Comparison of ENCODE assay signal across 1 cellular context in the genomic region with DNA sequence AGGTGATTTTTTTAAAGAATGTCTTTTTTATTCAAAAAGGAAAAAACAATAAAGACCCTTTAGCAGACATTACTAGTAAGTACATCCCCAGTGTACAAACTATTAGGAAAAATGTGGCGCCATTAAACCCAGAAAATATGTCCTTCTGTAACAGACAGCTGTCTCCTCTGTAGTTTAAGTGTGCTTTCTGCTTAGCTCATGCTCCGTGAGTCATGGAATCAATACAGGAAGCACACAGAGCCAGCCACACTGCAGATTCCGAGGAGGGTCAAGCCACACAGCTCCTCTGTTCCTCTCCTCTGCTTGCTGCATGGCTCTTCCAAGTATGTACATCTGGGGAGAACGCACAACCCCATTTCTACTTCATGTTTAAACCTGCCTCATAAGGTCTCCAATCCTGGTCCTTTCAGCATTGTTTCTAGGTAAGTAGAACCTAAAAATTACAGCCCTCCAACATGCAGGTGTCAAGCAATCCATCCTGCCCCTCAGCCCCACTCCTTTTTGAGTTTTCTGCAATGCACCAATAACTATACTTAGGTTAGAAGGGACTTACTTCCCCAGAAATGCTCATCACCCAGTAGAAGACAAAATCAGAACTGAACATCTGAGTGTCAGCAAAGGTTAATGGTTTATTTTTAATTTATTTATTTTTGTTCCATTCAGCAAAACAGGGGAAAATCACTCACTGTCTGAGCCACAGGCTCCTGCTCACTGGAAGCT.
TF ChIP-seq lines count a peak whose summit lies in the region.

No MANE protein-coding gene starts in this region.

TF ChIP-seq in HepG2, 621 proteins besides CTCF, POLR2A, EP300 and RAD21 (continued from another document and continues in another):
- peak; percentile 81; the same call in 1 of the 2 replicates for TF ChIP-seq ZNF580 (CRISPR knock-in tag; IDR thresholded peaks at IDR 0.05; ENCODE audit: borderline replicate concordance, low read depth)
- TF ChIP-seq, protein P1, sequence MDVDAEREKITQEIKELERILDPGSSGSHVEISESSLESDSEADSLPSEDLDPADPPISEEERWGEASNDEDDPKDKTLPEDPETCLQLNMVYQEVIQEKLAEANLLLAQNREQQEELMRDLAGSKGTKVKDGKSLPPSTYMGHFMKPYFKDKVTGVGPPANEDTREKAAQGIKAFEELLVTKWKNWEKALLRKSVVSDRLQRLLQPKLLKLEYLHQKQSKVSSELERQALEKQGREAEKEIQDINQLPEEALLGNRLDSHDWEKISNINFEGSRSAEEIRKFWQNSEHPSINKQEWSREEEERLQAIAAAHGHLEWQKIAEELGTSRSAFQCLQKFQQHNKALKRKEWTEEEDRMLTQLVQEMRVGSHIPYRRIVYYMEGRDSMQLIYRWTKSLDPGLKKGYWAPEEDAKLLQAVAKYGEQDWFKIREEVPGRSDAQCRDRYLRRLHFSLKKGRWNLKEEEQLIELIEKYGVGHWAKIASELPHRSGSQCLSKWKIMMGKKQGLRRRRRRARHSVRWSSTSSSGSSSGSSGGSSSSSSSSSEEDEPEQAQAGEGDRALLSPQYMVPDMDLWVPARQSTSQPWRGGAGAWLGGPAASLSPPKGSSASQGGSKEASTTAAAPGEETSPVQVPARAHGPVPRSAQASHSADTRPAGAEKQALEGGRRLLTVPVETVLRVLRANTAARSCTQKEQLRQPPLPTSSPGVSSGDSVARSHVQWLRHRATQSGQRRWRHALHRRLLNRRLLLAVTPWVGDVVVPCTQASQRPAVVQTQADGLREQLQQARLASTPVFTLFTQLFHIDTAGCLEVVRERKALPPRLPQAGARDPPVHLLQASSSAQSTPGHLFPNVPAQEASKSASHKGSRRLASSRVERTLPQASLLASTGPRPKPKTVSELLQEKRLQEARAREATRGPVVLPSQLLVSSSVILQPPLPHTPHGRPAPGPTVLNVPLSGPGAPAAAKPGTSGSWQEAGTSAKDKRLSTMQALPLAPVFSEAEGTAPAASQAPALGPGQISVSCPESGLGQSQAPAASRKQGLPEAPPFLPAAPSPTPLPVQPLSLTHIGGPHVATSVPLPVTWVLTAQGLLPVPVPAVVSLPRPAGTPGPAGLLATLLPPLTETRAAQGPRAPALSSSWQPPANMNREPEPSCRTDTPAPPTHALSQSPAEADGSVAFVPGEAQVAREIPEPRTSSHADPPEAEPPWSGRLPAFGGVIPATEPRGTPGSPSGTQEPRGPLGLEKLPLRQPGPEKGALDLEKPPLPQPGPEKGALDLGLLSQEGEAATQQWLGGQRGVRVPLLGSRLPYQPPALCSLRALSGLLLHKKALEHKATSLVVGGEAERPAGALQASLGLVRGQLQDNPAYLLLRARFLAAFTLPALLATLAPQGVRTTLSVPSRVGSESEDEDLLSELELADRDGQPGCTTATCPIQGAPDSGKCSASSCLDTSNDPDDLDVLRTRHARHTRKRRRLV (CRISPR knock-in tag; IDR thresholded peaks at IDR 0.05): 0 out of 2 replicates have a peak, but pooled peaks have one; percentile 19
- TF ChIP-seq ISL2 (CRISPR knock-in tag; IDR thresholded peaks at IDR 0.05): no peak
- TF ChIP-seq TCF7 (IDR thresholded peaks at IDR 0.05; ENCODE audit: low read depth): 0 out of 2 replicates have a peak, but pooled peaks have one; percentile 3
- 0 out of 2 replicates have a peak, but pooled peaks have one; percentile 53 for TF ChIP-seq ZNF761 (CRISPR knock-in tag; conservative IDR thresholded peaks at IDR 0.05)
- 0 out of 2 replicates have a peak, but pooled peaks have one; percentile 35 for TF ChIP-seq ZNF441 (CRISPR knock-in tag; IDR thresholded peaks at IDR 0.05; ENCODE audit: borderline replicate concordance)
- no peak for TF ChIP-seq KDM6A (CRISPR knock-in tag; IDR thresholded peaks at IDR 0.05; ENCODE audit: low read depth)
- TF ChIP-seq ELF3 (CRISPR knock-in tag; IDR thresholded peaks at IDR 0.05): peak; percentile 95
- peak; percentile 89 for TF ChIP-seq NFE2L2 (IDR thresholded peaks at IDR 0.05; ENCODE audit: low read length)
- peak; percentile 68 for TF ChIP-seq UBTF (CRISPR knock-in tag; IDR thresholded peaks at IDR 0.05)
- TF ChIP-seq TFE3 (CRISPR knock-in tag; IDR thresholded peaks at IDR 0.05): peak; percentile 62; the same call in 1 of the 2 replicates
- peak; percentile 84; the same call in 1 of the 2 replicates for TF ChIP-seq ZSCAN29 (CRISPR knock-in tag; conservative IDR thresholded peaks at IDR 0.05)
- TF ChIP-seq ZBTB40 (IDR thresholded peaks at IDR 0.05): no peak
- TF ChIP-seq ZBTB40 (CRISPR knock-in tag; IDR thresholded peaks at IDR 0.05): no peak; the same call in 1 of the 2 replicates
- peak; percentile 55 for TF ChIP-seq MEF2D (CRISPR knock-in tag; IDR thresholded peaks at IDR 0.05)
- no peak for TF ChIP-seq ZSCAN30 (CRISPR knock-in tag; IDR thresholded peaks at IDR 0.05)
- peak; percentile 85; the same call in 1 of the 2 replicates for TF ChIP-seq KDM3A (CRISPR knock-in tag; IDR thresholded peaks at IDR 0.05; ENCODE audit: low read depth)
- peak; percentile 61; the same call in 1 of the 2 replicates for TF ChIP-seq KDM2A (CRISPR knock-in tag; IDR thresholded peaks at IDR 0.05; ENCODE audit: borderline replicate concordance, low read depth)
- TF ChIP-seq, protein P2, sequence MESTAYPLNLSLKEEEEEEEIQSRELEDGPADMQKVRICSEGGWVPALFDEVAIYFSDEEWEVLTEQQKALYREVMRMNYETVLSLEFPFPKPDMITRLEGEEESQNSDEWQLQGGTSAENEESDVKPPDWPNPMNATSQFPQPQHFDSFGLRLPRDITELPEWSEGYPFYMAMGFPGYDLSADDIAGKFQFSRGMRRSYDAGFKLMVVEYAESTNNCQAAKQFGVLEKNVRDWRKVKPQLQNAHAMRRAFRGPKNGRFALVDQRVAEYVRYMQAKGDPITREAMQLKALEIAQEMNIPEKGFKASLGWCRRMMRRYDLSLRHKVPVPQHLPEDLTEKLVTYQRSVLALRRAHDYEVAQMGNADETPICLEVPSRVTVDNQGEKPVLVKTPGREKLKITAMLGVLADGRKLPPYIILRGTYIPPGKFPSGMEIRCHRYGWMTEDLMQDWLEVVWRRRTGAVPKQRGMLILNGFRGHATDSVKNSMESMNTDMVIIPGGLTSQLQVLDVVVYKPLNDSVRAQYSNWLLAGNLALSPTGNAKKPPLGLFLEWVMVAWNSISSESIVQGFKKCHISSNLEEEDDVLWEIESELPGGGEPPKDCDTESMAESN (CRISPR knock-in tag; conservative IDR thresholded peaks at IDR 0.05): 0 out of 2 replicates have a peak, but pooled peaks have one; percentile 23
- TF ChIP-seq ZNF747 (CRISPR knock-in tag; IDR thresholded peaks at IDR 0.05; ENCODE audit: borderline replicate concordance): no peak
- TF ChIP-seq RXRB (CRISPR knock-in tag; IDR thresholded peaks at IDR 0.05; ENCODE audit: borderline replicate concordance): peak; percentile 66; the same call in 1 of the 2 replicates
- no peak for TF ChIP-seq ZNF790 (CRISPR knock-in tag; IDR thresholded peaks at IDR 0.05; ENCODE audit: borderline replicate concordance)
- peak; percentile 77 for TF ChIP-seq RARA (CRISPR knock-in tag; IDR thresholded peaks at IDR 0.05)
- no peak for TF ChIP-seq ATF7-NPFF (CRISPR knock-in tag; IDR thresholded peaks at IDR 0.05; ENCODE audit: low read depth)
- TF ChIP-seq ZBTB21 (CRISPR knock-in tag; IDR thresholded peaks at IDR 0.05): 0 out of 2 replicates have a peak, but pooled peaks have one; percentile 39
- TF ChIP-seq ZSCAN12 (CRISPR knock-in tag; IDR thresholded peaks at IDR 0.05): no peak
- TF ChIP-seq SNAPC2 (CRISPR knock-in tag; IDR thresholded peaks at IDR 0.05): no peak
- no peak for TF ChIP-seq BORCS8-MEF2B (CRISPR knock-in tag; IDR thresholded peaks at IDR 0.05)
- TF ChIP-seq ZNF12 (CRISPR knock-in tag; IDR thresholded peaks at IDR 0.05): peak; percentile 67; the same call in 1 of the 2 replicates
- peak; percentile 22; the same call in 1 of the 2 replicates for TF ChIP-seq GTF2F1 (IDR thresholded peaks at IDR 0.05; ENCODE audit: low read length)
- peak; percentile 78 for TF ChIP-seq ARNTL (CRISPR knock-in tag; IDR thresholded peaks at IDR 0.05)
- TF ChIP-seq ZNF788 (CRISPR knock-in tag; IDR thresholded peaks at IDR 0.05; ENCODE audit: borderline replicate concordance): no peak; the same call in 1 of the 2 replicates
- peak; percentile 65 to 80 for TF ChIP-seq MAFK (conservative IDR thresholded peaks at IDR 0.05 in 1 of 2, IDR thresholded peaks at IDR 0.05 in 1 of 2; ENCODE audit: low read length in 2 of 2)
- peak; percentile 52 for TF ChIP-seq JARID2 (CRISPR knock-in tag; IDR thresholded peaks at IDR 0.05; ENCODE audit: insufficient replicate concordance)
- TF ChIP-seq ZSCAN9 (CRISPR knock-in tag; IDR thresholded peaks at IDR 0.05; ENCODE audit: borderline replicate concordance): 0 out of 2 replicates have a peak, but pooled peaks have one; percentile 14
- no peak for TF ChIP-seq ATRX (CRISPR knock-in tag; IDR thresholded peaks at IDR 0.05; ENCODE audit: borderline replicate concordance)
